1 cellular context compared by ENCODE assay signal in genomic region chr17:1137465-1137894, GRCh38.
TF ChIP-seq lines count a peak whose summit lies in the region.

No MANE protein-coding gene starts in this region.

TF ChIP-seq in K562, 482 proteins besides CTCF, POLR2A, EP300 and RAD21 (continued from another document):
- TF ChIP-seq HDGF (IDR thresholded peaks at IDR 0.05) (no peak), CREBBP (IDR thresholded peaks at IDR 0.05; ENCODE audit: low read depth, low read length) (no peak), THRA (IDR thresholded peaks at IDR 0.05) (no peak), CREM (IDR thresholded peaks at IDR 0.05; ENCODE audit: low read depth) (peak; percentile 76), ZZZ3 (IDR thresholded peaks at IDR 0.05) (no peak), ZFPM2 (CRISPR knock-in tag; IDR thresholded peaks at IDR 0.05) (no peak), NFRKB (IDR thresholded peaks at IDR 0.05; ENCODE audit: low read depth) (no peak), ZNF561 (CRISPR knock-in tag; conservative IDR thresholded peaks at IDR 0.05) (no peak), CHD1 (IDR thresholded peaks at IDR 0.05; ENCODE audit: low read length) (no peak), MIER1 (IDR thresholded peaks at IDR 0.05; ENCODE audit: low read depth) (no peak), NR4A1 (CRISPR knock-in tag; IDR thresholded peaks at IDR 0.05) (no peak), NR4A1 (tag; IDR thresholded peaks at IDR 0.05) (no peak), ATF7 (IDR thresholded peaks at IDR 0.05) (no peak), MXI1 (IDR thresholded peaks at IDR 0.05; ENCODE audit: low read depth, low read length) (no peak), MED1 (CRISPR knock-in tag; IDR thresholded peaks at IDR 0.05; ENCODE audit: borderline replicate concordance) (no peak), RBM34 (IDR thresholded peaks at IDR 0.05; ENCODE audit: borderline replicate concordance, insufficient read depth, low read length) (no peak), KAT7 (CRISPR knock-in tag; IDR thresholded peaks at IDR 0.05; ENCODE audit: borderline replicate concordance) (no peak), SAFB2 (IDR thresholded peaks at IDR 0.05; ENCODE audit: borderline replicate concordance, low read depth, low read length, severe bottlenecking) (no peak), NCOR1 (IDR thresholded peaks at IDR 0.05) (no peak), ZNF316 (IDR thresholded peaks at IDR 0.05) (no peak), CBFB (CRISPR knock-in tag; IDR thresholded peaks at IDR 0.05) (no peak), PHF8 (IDR thresholded peaks at IDR 0.05; ENCODE audit: borderline replicate concordance, low read length) (peak; percentile 20; the same call in 1 of the 2 replicates), AFF1 (IDR thresholded peaks at IDR 0.05; ENCODE audit: low read depth in 1 of 2, partially characterized antibody in 2 of 2) (no peak), CXXC5 (CRISPR knock-in tag; IDR thresholded peaks at IDR 0.05) (0 out of 2 replicates have a peak, but pooled peaks have one; percentile 20), ARID3A (IDR thresholded peaks at IDR 0.05; ENCODE audit: borderline replicate concordance, low read depth, low read length) (no peak)
- TF ChIP-seq, protein P1, sequence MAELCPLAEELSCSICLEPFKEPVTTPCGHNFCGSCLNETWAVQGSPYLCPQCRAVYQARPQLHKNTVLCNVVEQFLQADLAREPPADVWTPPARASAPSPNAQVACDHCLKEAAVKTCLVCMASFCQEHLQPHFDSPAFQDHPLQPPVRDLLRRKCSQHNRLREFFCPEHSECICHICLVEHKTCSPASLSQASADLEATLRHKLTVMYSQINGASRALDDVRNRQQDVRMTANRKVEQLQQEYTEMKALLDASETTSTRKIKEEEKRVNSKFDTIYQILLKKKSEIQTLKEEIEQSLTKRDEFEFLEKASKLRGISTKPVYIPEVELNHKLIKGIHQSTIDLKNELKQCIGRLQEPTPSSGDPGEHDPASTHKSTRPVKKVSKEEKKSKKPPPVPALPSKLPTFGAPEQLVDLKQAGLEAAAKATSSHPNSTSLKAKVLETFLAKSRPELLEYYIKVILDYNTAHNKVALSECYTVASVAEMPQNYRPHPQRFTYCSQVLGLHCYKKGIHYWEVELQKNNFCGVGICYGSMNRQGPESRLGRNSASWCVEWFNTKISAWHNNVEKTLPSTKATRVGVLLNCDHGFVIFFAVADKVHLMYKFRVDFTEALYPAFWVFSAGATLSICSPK (IDR thresholded peaks at IDR 0.05; ENCODE audit: borderline replicate concordance): no peak
- TF ChIP-seq, protein P2, sequence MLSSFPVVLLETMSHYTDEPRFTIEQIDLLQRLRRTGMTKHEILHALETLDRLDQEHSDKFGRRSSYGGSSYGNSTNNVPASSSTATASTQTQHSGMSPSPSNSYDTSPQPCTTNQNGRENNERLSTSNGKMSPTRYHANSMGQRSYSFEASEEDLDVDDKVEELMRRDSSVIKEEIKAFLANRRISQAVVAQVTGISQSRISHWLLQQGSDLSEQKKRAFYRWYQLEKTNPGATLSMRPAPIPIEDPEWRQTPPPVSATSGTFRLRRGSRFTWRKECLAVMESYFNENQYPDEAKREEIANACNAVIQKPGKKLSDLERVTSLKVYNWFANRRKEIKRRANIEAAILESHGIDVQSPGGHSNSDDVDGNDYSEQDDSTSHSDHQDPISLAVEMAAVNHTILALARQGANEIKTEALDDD (IDR thresholded peaks at IDR 0.05): no peak
